Comparison of ENCODE assay signal across 1 cellular context in genomic region chr9:33161589-33162132, GRCh38.
TF ChIP-seq lines count a peak whose summit lies in the region.

No MANE protein-coding gene starts in this region.

TF ChIP-seq in SK-N-SH treated with all-trans-retinoic acid at 6 μM for 48 hours, 23 proteins besides CTCF, POLR2A, EP300 and RAD21 (continued from another document):
- TF ChIP-seq PATZ1 (CRISPR knock-in tag; IDR thresholded peaks at IDR 0.05; ENCODE audit: borderline replicate concordance) = no peak
- no peak for TF ChIP-seq SNAI2 (CRISPR knock-in tag; IDR thresholded peaks at IDR 0.05)
- no peak for TF ChIP-seq ZFP30 (CRISPR knock-in tag; IDR thresholded peaks at IDR 0.05)
- TF ChIP-seq TCF4 (CRISPR knock-in tag; IDR thresholded peaks at IDR 0.05; ENCODE audit: borderline replicate concordance) = no peak
